In the genomic region with DNA sequence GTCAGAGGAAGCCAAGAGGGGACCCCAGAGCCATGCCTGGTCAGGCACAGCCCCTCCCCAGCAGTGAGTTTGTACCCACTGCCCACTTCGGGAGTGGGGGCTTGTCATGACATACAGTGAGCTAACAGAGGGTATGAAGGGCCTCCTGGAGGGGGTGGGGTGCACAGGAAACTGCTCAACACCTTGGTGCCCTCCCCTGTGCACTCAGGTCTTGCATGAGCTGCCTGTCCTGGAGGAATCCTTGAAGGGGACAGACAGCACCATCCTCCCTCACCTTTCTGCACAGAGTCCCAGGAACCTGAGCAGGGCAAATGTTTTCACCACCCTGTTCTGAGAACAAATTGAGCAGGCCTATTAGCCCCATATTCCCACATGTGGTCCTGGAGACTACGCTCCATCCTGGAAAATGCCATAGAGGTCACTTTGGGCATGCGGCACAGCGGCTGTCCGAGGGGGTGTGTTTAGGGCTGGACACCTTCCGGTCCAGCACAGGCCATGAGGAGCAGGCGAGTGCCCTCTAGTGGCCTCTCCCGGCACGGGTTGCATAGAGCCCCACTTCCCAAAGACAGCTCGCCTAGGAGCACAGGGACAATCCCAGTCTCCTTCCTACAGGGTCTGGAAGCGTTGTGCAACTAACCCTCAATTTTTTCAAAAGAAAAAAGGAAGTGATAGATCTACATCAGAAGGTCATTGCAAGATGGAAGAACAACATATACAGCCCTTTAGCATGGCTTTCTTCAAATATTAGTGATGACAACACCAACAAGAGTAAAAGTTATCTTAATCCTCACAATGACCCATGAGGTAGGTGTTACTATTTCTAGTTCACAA, we compare ENCODE assay signal across 1 cellular context.
A peak's percentile ranks its signal among the peaks of the same experiment; 100 is the strongest.
TF ChIP-seq lines count a peak whose summit lies in the region.

No MANE protein-coding gene starts in this region.

TF ChIP-seq in K562, 482 proteins besides CTCF, POLR2A, EP300 and RAD21 (continued from another document and continues in another):
- TF ChIP-seq, protein P1, sequence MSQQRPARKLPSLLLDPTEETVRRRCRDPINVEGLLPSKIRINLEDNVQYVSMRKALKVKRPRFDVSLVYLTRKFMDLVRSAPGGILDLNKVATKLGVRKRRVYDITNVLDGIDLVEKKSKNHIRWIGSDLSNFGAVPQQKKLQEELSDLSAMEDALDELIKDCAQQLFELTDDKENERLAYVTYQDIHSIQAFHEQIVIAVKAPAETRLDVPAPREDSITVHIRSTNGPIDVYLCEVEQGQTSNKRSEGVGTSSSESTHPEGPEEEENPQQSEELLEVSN (IDR thresholded peaks at IDR 0.05; ENCODE audit: borderline replicate concordance in 1 of 2, extremely low read depth in 1 of 2, insufficient read depth in 1 of 2, insufficient read length in 1 of 2, low read depth in 1 of 2, low read length in 1 of 2, poor library complexity in 1 of 2, severe bottlenecking in 1 of 2) = peak in 1 of 2 experiments; percentile 52
- TF ChIP-seq ZNF23 (CRISPR knock-in tag; IDR thresholded peaks at IDR 0.05) = no peak
- TF ChIP-seq ZNF644 (tag; IDR thresholded peaks at IDR 0.05; ENCODE audit: low read depth) = no peak
- no peak for TF ChIP-seq MED1 (CRISPR knock-in tag; IDR thresholded peaks at IDR 0.05; ENCODE audit: borderline replicate concordance)
- TF ChIP-seq, protein P2, sequence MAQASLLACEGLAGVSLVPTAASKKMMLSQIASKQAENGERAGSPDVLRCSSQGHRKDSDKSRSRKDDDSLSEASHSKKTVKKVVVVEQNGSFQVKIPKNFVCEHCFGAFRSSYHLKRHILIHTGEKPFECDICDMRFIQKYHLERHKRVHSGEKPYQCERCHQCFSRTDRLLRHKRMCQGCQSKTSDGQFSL (CRISPR knock-in tag; IDR thresholded peaks at IDR 0.05) = no peak
- TF ChIP-seq, protein P2 (tag; IDR thresholded peaks at IDR 0.05) = no peak
- TF ChIP-seq BRD4 (IDR thresholded peaks at IDR 0.05) = no peak
- no peak for TF ChIP-seq EZH2 (IDR thresholded peaks at IDR 0.05; ENCODE audit: borderline replicate concordance, low read depth, low read length)
- TF ChIP-seq CREB1 (IDR thresholded peaks at IDR 0.05) = no peak
- TF ChIP-seq CREB1 (CRISPR knock-in tag; IDR thresholded peaks at IDR 0.05) = no peak
- TF ChIP-seq, protein P3, sequence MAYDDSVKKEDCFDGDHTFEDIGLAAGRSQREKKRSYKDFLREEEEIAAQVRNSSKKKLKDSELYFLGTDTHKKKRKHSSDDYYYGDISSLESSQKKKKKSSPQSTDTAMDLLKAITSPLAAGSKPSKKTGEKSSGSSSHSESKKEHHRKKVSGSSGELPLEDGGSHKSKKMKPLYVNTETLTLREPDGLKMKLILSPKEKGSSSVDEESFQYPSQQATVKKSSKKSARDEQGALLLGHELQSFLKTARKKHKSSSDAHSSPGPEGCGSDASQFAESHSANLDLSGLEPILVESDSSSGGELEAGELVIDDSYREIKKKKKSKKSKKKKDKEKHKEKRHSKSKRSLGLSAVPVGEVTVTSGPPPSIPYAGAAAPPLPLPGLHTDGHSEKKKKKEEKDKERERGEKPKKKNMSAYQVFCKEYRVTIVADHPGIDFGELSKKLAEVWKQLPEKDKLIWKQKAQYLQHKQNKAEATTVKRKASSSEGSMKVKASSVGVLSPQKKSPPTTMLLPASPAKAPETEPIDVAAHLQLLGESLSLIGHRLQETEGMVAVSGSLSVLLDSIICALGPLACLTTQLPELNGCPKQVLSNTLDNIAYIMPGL (CRISPR knock-in tag; IDR thresholded peaks at IDR 0.05) = no peak
- TF ChIP-seq LEF1 (IDR thresholded peaks at IDR 0.05) = no peak
- TF ChIP-seq, protein P4, sequence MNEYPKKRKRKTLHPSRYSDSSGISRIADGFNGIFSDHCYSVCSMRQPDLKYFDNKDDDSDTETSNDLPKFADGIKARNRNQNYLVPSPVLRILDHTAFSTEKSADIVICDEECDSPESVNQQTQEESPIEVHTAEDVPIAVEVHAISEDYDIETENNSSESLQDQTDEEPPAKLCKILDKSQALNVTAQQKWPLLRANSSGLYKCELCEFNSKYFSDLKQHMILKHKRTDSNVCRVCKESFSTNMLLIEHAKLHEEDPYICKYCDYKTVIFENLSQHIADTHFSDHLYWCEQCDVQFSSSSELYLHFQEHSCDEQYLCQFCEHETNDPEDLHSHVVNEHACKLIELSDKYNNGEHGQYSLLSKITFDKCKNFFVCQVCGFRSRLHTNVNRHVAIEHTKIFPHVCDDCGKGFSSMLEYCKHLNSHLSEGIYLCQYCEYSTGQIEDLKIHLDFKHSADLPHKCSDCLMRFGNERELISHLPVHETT (CRISPR knock-in tag; conservative IDR thresholded peaks at IDR 0.05 in 1 of 2, IDR thresholded peaks at IDR 0.05 in 1 of 2) = no peak
- no peak for TF ChIP-seq NFRKB (IDR thresholded peaks at IDR 0.05; ENCODE audit: low read depth)
- TF ChIP-seq SMAD4 (CRISPR knock-in tag; conservative IDR thresholded peaks at IDR 0.05) = 0 out of 2 replicates have a peak, but pooled peaks have one; percentile 50
- TF ChIP-seq, protein P5, sequence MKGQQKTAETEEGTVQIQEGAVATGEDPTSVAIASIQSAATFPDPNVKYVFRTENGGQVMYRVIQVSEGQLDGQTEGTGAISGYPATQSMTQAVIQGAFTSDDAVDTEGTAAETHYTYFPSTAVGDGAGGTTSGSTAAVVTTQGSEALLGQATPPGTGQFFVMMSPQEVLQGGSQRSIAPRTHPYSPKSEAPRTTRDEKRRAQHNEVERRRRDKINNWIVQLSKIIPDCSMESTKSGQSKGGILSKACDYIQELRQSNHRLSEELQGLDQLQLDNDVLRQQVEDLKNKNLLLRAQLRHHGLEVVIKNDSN (CRISPR knock-in tag; IDR thresholded peaks at IDR 0.05) = no peak
- TF ChIP-seq PHF20 (IDR thresholded peaks at IDR 0.05; ENCODE audit: partially characterized antibody) = peak; percentile 93
- no peak for TF ChIP-seq CSDE1 (IDR thresholded peaks at IDR 0.05)
- TF ChIP-seq DPF2 (IDR thresholded peaks at IDR 0.05) = 0 out of 2 replicates have a peak, but pooled peaks have one; percentile 21
- no peak for TF ChIP-seq NRF1 (conservative IDR thresholded peaks at IDR 0.05 in 1 of 2, IDR thresholded peaks at IDR 0.05 in 1 of 2)
- TF ChIP-seq, protein P6, sequence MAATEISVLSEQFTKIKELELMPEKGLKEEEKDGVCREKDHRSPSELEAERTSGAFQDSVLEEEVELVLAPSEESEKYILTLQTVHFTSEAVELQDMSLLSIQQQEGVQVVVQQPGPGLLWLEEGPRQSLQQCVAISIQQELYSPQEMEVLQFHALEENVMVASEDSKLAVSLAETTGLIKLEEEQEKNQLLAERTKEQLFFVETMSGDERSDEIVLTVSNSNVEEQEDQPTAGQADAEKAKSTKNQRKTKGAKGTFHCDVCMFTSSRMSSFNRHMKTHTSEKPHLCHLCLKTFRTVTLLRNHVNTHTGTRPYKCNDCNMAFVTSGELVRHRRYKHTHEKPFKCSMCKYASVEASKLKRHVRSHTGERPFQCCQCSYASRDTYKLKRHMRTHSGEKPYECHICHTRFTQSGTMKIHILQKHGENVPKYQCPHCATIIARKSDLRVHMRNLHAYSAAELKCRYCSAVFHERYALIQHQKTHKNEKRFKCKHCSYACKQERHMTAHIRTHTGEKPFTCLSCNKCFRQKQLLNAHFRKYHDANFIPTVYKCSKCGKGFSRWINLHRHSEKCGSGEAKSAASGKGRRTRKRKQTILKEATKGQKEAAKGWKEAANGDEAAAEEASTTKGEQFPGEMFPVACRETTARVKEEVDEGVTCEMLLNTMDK (IDR thresholded peaks at IDR 0.05; ENCODE audit: borderline replicate concordance, insufficient read depth, low read depth, low read length, poor library complexity, severe bottlenecking) = peak; percentile 25
- peak; percentile 48; the same call in 1 of the 2 replicates for TF ChIP-seq JUND (IDR thresholded peaks at IDR 0.05; ENCODE audit: borderline replicate concordance, low read depth, low read length)
- no peak; the same call in 2 of the 3 replicates for TF ChIP-seq JUND (tag; IDR thresholded peaks at IDR 0.05; ENCODE audit: borderline replicate concordance, low read depth, low read length)
- TF ChIP-seq, protein P7, sequence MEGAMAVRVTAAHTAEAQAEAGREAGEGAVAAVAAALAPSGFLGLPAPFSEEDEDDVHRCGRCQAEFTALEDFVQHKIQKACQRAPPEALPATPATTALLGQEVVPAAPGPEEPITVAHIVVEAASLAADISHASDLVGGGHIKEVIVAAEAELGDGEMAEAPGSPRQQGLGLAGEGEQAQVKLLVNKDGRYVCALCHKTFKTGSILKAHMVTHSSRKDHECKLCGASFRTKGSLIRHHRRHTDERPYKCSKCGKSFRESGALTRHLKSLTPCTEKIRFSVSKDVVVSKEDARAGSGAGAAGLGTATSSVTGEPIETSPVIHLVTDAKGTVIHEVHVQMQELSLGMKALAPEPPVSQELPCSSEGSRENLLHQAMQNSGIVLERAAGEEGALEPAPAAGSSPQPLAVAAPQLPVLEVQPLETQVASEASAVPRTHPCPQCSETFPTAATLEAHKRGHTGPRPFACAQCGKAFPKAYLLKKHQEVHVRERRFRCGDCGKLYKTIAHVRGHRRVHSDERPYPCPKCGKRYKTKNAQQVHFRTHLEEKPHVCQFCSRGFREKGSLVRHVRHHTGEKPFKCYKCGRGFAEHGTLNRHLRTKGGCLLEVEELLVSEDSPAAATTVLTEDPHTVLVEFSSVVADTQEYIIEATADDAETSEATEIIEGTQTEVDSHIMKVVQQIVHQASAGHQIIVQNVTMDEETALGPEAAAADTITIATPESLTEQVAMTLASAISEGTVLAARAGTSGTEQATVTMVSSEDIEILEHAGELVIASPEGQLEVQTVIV (CRISPR knock-in tag; IDR thresholded peaks at IDR 0.05; ENCODE audit: borderline replicate concordance) = no peak
- TF ChIP-seq MAFF (IDR thresholded peaks at IDR 0.05; ENCODE audit: low read length) = no peak
- no peak for TF ChIP-seq ILK (tag; IDR thresholded peaks at IDR 0.05; ENCODE audit: borderline replicate concordance, low read depth)
- no peak for TF ChIP-seq ZNF212 (CRISPR knock-in tag; IDR thresholded peaks at IDR 0.05)
- TF ChIP-seq RB1 (IDR thresholded peaks at IDR 0.05; ENCODE audit: low read depth) = peak; percentile 66
- TF ChIP-seq, protein P8, sequence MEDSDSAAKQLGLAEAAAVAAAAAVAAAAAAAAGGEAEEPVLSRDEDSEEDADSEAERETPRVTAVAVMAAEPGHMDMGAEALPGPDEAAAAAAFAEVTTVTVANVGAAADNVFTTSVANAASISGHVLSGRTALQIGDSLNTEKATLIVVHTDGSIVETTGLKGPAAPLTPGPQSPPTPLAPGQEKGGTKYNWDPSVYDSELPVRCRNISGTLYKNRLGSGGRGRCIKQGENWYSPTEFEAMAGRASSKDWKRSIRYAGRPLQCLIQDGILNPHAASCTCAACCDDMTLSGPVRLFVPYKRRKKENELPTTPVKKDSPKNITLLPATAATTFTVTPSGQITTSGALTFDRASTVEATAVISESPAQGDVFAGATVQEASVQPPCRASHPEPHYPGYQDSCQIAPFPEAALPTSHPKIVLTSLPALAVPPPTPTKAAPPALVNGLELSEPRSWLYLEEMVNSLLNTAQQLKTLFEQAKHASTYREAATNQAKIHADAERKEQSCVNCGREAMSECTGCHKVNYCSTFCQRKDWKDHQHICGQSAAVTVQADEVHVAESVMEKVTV (CRISPR knock-in tag; IDR thresholded peaks at IDR 0.05) = peak; percentile 33; the same call in 1 of the 2 replicates
- TF ChIP-seq ZNF561 (CRISPR knock-in tag; conservative IDR thresholded peaks at IDR 0.05) = no peak
- no peak for TF ChIP-seq U2AF1 (optimal IDR thresholded peaks at IDR 0.05; ENCODE audit: low read depth, low read length)
- TF ChIP-seq, protein P9, sequence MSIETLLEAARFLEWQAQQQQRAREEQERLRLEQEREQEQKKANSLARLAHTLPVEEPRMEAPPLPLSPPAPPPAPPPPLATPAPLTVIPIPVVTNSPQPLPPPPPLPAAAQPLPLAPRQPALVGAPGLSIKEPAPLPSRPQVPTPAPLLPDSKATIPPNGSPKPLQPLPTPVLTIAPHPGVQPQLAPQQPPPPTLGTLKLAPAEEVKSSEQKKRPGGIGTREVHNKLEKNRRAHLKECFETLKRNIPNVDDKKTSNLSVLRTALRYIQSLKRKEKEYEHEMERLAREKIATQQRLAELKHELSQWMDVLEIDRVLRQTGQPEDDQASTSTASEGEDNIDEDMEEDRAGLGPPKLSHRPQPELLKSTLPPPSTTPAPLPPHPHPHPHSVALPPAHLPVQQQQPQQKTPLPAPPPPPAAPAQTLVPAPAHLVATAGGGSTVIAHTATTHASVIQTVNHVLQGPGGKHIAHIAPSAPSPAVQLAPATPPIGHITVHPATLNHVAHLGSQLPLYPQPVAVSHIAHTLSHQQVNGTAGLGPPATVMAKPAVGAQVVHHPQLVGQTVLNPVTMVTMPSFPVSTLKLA (conservative IDR thresholded peaks at IDR 0.05) = peak; percentile 42 to 68; a peak in 1 of 4 replicates
- no peak for TF ChIP-seq ZNF589 (CRISPR knock-in tag; IDR thresholded peaks at IDR 0.05; ENCODE audit: low read depth)
- no peak for TF ChIP-seq ZNF696 (CRISPR knock-in tag; conservative IDR thresholded peaks at IDR 0.05)
- TF ChIP-seq NCOA1 (IDR thresholded peaks at IDR 0.05; ENCODE audit: low read depth) = peak; percentile 94
- no peak for TF ChIP-seq PTTG1 (tag; IDR thresholded peaks at IDR 0.05; ENCODE audit: low read depth)
- TF ChIP-seq HDAC3 (IDR thresholded peaks at IDR 0.05; ENCODE audit: borderline replicate concordance, partially characterized antibody) = no peak
- TF ChIP-seq KLF13 (tag; IDR thresholded peaks at IDR 0.05; ENCODE audit: borderline replicate concordance, low read depth) = 0 out of 2 replicates have a peak, but pooled peaks have one; percentile 19
- no peak for TF ChIP-seq MCM3 (IDR thresholded peaks at IDR 0.05)
- no peak for TF ChIP-seq NR2F6 (CRISPR knock-in tag; IDR thresholded peaks at IDR 0.05)
- no peak for TF ChIP-seq KDM1A (IDR thresholded peaks at IDR 0.05)
- TF ChIP-seq YY1 (IDR thresholded peaks at IDR 0.05; ENCODE audit: borderline replicate concordance in 1 of 3, control insufficient read depth in 1 of 3, extremely low read depth in 1 of 3, insufficient read depth in 3 of 3, insufficient read length in 1 of 3, insufficient replicate concordance in 2 of 3, low read depth in 1 of 3, low read length in 2 of 3) = peak in 1 of 3 experiments; percentile 33
- 0 out of 2 replicates have a peak, but pooled peaks have one; percentile 32 for TF ChIP-seq MEF2D (tag; conservative IDR thresholded peaks at IDR 0.05; ENCODE audit: low read depth)
- TF ChIP-seq NR3C1 (CRISPR knock-in tag; IDR thresholded peaks at IDR 0.05) = no peak
- no peak for TF ChIP-seq PHF8 (IDR thresholded peaks at IDR 0.05; ENCODE audit: borderline replicate concordance, low read length)
- TF ChIP-seq ZBED1 (IDR thresholded peaks at IDR 0.05) = no peak
- TF ChIP-seq ELF1 (tag; IDR thresholded peaks at IDR 0.05) = no peak
- no peak for TF ChIP-seq ARNT (IDR thresholded peaks at IDR 0.05)
- TF ChIP-seq, protein P10, sequence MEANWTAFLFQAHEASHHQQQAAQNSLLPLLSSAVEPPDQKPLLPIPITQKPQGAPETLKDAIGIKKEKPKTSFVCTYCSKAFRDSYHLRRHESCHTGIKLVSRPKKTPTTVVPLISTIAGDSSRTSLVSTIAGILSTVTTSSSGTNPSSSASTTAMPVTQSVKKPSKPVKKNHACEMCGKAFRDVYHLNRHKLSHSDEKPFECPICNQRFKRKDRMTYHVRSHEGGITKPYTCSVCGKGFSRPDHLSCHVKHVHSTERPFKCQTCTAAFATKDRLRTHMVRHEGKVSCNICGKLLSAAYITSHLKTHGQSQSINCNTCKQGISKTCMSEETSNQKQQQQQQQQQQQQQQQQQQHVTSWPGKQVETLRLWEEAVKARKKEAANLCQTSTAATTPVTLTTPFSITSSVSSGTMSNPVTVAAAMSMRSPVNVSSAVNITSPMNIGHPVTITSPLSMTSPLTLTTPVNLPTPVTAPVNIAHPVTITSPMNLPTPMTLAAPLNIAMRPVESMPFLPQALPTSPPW (CRISPR knock-in tag; IDR thresholded peaks at IDR 0.05) = no peak; the same call in 1 of the 2 replicates
- TF ChIP-seq ZNF354B (CRISPR knock-in tag; IDR thresholded peaks at IDR 0.05) = no peak
